1 cellular context compared by ENCODE assay signal in the genomic region with DNA sequence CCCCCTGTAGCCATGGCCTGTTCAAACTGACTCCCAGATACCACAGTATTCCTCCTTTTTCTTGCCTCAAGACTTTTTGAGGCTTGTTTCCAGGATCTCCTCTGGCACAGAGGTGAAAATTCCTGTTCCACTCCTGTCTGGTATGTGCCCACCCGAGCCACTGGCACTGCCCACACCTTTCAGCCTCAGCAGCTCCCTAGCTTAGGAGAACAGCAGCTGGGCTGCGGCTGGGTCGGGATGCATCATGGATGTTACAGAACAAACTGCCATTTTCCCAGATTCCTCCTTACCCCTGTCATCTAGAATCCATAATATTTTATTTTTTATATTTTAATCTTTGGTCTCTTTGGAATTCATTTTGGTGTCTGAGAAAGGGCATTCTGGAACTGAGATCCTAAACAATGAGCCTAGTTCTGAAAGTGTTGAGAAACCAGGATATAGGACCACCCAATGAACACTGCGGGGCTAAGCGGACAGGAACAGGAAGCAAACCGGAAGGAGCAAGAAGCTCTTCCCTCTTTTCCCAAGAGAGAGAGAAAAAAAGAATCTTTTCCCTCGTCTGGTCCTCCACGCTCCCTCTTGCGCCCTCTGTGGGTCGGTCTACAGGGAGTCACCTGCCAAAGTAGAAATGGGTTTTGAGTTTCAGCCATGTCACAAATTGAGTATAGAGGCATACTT.
TF ChIP-seq lines count a peak whose summit lies in the region.

No MANE protein-coding gene starts in this region.

TF ChIP-seq in HepG2, 621 proteins besides CTCF, POLR2A, EP300 and RAD21 (continued from another document and continues in another):
- TF ChIP-seq, protein P1, sequence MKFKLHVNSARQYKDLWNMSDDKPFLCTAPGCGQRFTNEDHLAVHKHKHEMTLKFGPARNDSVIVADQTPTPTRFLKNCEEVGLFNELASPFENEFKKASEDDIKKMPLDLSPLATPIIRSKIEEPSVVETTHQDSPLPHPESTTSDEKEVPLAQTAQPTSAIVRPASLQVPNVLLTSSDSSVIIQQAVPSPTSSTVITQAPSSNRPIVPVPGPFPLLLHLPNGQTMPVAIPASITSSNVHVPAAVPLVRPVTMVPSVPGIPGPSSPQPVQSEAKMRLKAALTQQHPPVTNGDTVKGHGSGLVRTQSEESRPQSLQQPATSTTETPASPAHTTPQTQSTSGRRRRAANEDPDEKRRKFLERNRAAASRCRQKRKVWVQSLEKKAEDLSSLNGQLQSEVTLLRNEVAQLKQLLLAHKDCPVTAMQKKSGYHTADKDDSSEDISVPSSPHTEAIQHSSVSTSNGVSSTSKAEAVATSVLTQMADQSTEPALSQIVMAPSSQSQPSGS (CRISPR knock-in tag; IDR thresholded peaks at IDR 0.05), result peak; percentile 40; the same call in 1 of the 2 replicates
- TF ChIP-seq CEBPB (IDR thresholded peaks at IDR 0.05; ENCODE audit: borderline replicate concordance, low read depth, low read length), result no peak
- TF ChIP-seq, protein P2, sequence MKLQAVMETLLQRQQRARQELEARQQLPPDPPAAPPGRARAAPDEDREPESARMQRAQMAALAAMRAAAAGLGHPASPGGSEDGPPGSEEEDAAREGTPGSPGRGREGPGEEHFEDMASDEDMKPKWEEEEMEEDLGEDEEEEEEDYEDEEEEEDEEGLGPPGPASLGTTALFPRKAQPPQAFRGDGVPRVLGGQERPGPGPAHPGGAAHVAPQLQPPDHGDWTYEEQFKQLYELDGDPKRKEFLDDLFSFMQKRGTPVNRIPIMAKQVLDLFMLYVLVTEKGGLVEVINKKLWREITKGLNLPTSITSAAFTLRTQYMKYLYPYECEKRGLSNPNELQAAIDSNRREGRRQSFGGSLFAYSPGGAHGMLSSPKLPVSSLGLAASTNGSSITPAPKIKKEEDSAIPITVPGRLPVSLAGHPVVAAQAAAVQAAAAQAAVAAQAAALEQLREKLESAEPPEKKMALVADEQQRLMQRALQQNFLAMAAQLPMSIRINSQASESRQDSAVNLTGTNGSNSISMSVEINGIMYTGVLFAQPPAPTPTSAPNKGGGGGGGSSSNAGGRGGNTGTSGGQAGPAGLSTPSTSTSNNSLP (IDR thresholded peaks at IDR 0.05; ENCODE audit: low read depth, low read length), result no peak
- no peak for TF ChIP-seq ZNF670 (CRISPR knock-in tag; IDR thresholded peaks at IDR 0.05; ENCODE audit: borderline replicate concordance)
- TF ChIP-seq TBP (CRISPR knock-in tag; IDR thresholded peaks at IDR 0.05), result no peak
- no peak for TF ChIP-seq GTF2F1 (IDR thresholded peaks at IDR 0.05; ENCODE audit: low read length)
- TF ChIP-seq, protein P3, sequence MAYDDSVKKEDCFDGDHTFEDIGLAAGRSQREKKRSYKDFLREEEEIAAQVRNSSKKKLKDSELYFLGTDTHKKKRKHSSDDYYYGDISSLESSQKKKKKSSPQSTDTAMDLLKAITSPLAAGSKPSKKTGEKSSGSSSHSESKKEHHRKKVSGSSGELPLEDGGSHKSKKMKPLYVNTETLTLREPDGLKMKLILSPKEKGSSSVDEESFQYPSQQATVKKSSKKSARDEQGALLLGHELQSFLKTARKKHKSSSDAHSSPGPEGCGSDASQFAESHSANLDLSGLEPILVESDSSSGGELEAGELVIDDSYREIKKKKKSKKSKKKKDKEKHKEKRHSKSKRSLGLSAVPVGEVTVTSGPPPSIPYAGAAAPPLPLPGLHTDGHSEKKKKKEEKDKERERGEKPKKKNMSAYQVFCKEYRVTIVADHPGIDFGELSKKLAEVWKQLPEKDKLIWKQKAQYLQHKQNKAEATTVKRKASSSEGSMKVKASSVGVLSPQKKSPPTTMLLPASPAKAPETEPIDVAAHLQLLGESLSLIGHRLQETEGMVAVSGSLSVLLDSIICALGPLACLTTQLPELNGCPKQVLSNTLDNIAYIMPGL (CRISPR knock-in tag; IDR thresholded peaks at IDR 0.05; ENCODE audit: borderline replicate concordance in 1 of 2, low read depth in 1 of 2), result peak in 1 of 2 experiments; percentile 60; a peak in 1 of 4 replicates
- TF ChIP-seq ZNF274 (CRISPR knock-in tag; IDR thresholded peaks at IDR 0.05), result no peak
- no peak for TF ChIP-seq ZFP36L1 (CRISPR knock-in tag; IDR thresholded peaks at IDR 0.05)
- TF ChIP-seq BCL6 (CRISPR knock-in tag; IDR thresholded peaks at IDR 0.05), result no peak
- no peak for TF ChIP-seq SMYD3 (CRISPR knock-in tag; IDR thresholded peaks at IDR 0.05)
- peak; percentile 24 for TF ChIP-seq TEAD3 (CRISPR knock-in tag; optimal IDR thresholded peaks at IDR 0.05; ENCODE audit: borderline replicate concordance)
- TF ChIP-seq, protein P4, sequence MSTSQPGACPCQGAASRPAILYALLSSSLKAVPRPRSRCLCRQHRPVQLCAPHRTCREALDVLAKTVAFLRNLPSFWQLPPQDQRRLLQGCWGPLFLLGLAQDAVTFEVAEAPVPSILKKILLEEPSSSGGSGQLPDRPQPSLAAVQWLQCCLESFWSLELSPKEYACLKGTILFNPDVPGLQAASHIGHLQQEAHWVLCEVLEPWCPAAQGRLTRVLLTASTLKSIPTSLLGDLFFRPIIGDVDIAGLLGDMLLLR (CRISPR knock-in tag; IDR thresholded peaks at IDR 0.05), result no peak
- TF ChIP-seq PAF1 (CRISPR knock-in tag; IDR thresholded peaks at IDR 0.05), result no peak
- TF ChIP-seq, protein P5, sequence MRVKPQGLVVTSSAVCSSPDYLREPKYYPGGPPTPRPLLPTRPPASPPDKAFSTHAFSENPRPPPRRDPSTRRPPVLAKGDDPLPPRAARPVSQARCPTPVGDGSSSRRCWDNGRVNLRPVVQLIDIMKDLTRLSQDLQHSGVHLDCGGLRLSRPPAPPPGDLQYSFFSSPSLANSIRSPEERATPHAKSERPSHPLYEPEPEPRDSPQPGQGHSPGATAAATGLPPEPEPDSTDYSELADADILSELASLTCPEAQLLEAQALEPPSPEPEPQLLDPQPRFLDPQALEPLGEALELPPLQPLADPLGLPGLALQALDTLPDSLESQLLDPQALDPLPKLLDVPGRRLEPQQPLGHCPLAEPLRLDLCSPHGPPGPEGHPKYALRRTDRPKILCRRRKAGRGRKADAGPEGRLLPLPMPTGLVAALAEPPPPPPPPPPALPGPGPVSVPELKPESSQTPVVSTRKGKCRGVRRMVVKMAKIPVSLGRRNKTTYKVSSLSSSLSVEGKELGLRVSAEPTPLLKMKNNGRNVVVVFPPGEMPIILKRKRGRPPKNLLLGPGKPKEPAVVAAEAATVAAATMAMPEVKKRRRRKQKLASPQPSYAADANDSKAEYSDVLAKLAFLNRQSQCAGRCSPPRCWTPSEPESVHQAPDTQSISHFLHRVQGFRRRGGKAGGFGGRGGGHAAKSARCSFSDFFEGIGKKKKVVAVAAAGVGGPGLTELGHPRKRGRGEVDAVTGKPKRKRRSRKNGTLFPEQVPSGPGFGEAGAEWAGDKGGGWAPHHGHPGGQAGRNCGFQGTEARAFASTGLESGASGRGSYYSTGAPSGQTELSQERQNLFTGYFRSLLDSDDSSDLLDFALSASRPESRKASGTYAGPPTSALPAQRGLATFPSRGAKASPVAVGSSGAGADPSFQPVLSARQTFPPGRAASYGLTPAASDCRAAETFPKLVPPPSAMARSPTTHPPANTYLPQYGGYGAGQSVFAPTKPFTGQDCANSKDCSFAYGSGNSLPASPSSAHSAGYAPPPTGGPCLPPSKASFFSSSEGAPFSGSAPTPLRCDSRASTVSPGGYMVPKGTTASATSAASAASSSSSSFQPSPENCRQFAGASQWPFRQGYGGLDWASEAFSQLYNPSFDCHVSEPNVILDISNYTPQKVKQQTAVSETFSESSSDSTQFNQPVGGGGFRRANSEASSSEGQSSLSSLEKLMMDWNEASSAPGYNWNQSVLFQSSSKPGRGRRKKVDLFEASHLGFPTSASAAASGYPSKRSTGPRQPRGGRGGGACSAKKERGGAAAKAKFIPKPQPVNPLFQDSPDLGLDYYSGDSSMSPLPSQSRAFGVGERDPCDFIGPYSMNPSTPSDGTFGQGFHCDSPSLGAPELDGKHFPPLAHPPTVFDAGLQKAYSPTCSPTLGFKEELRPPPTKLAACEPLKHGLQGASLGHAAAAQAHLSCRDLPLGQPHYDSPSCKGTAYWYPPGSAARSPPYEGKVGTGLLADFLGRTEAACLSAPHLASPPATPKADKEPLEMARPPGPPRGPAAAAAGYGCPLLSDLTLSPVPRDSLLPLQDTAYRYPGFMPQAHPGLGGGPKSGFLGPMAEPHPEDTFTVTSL (CRISPR knock-in tag; IDR thresholded peaks at IDR 0.05; ENCODE audit: borderline replicate concordance), result no peak
- TF ChIP-seq ZBTB3 (CRISPR knock-in tag; IDR thresholded peaks at IDR 0.05; ENCODE audit: borderline replicate concordance, low read depth), result no peak
- TF ChIP-seq ZNF253 (CRISPR knock-in tag; IDR thresholded peaks at IDR 0.05; ENCODE audit: borderline replicate concordance), result no peak
- TF ChIP-seq, protein P6, sequence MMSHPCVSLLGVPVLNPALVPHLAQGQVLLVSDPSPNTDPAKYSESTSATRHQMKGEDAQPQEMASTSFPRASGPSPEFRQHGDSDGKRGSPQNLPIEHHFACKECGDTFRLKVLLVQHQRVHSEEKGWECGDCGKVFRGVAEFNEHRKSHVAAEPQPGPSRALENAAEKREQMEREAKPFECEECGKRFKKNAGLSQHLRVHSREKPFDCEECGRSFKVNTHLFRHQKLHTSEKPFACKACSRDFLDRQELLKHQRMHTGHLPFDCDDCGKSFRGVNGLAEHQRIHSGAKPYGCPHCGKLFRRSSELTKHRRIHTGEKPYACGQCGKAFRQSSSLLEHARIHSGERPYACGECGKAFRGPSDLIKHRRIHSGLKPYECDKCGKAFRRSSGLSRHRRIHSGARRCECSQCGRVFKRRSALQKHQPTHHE (CRISPR knock-in tag; IDR thresholded peaks at IDR 0.05; ENCODE audit: borderline replicate concordance), result no peak
- no peak for TF ChIP-seq ZNF367 (CRISPR knock-in tag; IDR thresholded peaks at IDR 0.05; ENCODE audit: borderline replicate concordance)
- TF ChIP-seq CHD4 (IDR thresholded peaks at IDR 0.05; ENCODE audit: borderline replicate concordance, low read length), result no peak
- TF ChIP-seq, protein P7, sequence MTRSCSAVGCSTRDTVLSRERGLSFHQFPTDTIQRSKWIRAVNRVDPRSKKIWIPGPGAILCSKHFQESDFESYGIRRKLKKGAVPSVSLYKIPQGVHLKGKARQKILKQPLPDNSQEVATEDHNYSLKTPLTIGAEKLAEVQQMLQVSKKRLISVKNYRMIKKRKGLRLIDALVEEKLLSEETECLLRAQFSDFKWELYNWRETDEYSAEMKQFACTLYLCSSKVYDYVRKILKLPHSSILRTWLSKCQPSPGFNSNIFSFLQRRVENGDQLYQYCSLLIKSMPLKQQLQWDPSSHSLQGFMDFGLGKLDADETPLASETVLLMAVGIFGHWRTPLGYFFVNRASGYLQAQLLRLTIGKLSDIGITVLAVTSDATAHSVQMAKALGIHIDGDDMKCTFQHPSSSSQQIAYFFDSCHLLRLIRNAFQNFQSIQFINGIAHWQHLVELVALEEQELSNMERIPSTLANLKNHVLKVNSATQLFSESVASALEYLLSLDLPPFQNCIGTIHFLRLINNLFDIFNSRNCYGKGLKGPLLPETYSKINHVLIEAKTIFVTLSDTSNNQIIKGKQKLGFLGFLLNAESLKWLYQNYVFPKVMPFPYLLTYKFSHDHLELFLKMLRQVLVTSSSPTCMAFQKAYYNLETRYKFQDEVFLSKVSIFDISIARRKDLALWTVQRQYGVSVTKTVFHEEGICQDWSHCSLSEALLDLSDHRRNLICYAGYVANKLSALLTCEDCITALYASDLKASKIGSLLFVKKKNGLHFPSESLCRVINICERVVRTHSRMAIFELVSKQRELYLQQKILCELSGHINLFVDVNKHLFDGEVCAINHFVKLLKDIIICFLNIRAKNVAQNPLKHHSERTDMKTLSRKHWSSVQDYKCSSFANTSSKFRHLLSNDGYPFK (CRISPR knock-in tag; IDR thresholded peaks at IDR 0.05; ENCODE audit: borderline replicate concordance), result no peak
- TF ChIP-seq ZNF644 (CRISPR knock-in tag; IDR thresholded peaks at IDR 0.05; ENCODE audit: low read depth), result 0 out of 2 replicates have a peak, but pooled peaks have one; percentile 20
- TF ChIP-seq SRSF9 (IDR thresholded peaks at IDR 0.05; ENCODE audit: borderline replicate concordance, insufficient read depth, low read depth, low read length, poor library complexity, severe bottlenecking), result no peak
- no peak for TF ChIP-seq POLR2AphosphoS2 (IDR thresholded peaks at IDR 0.05; ENCODE audit: low read depth, low read length)
- TF ChIP-seq ZBTB20 (CRISPR knock-in tag; IDR thresholded peaks at IDR 0.05; ENCODE audit: borderline replicate concordance, low read depth), result no peak
- TF ChIP-seq AGO1 (IDR thresholded peaks at IDR 0.05; ENCODE audit: low read depth, low read length, poor library complexity, severe bottlenecking), result no peak
- TF ChIP-seq, protein P8, sequence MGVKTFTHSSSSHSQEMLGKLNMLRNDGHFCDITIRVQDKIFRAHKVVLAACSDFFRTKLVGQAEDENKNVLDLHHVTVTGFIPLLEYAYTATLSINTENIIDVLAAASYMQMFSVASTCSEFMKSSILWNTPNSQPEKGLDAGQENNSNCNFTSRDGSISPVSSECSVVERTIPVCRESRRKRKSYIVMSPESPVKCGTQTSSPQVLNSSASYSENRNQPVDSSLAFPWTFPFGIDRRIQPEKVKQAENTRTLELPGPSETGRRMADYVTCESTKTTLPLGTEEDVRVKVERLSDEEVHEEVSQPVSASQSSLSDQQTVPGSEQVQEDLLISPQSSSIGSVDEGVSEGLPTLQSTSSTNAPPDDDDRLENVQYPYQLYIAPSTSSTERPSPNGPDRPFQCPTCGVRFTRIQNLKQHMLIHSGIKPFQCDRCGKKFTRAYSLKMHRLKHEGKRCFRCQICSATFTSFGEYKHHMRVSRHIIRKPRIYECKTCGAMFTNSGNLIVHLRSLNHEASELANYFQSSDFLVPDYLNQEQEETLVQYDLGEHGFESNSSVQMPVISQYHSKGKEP (CRISPR knock-in tag; IDR thresholded peaks at IDR 0.05), result no peak
- TF ChIP-seq ZNF205 (CRISPR knock-in tag; IDR thresholded peaks at IDR 0.05), result 0 out of 2 replicates have a peak, but pooled peaks have one; percentile 39
- TF ChIP-seq ELF3 (CRISPR knock-in tag; IDR thresholded peaks at IDR 0.05), result peak; percentile 17; the same call in 1 of the 2 replicates
- TF ChIP-seq ZNF879 (CRISPR knock-in tag; IDR thresholded peaks at IDR 0.05), result no peak
- no peak for TF ChIP-seq BORCS8-MEF2B (CRISPR knock-in tag; IDR thresholded peaks at IDR 0.05)
- TF ChIP-seq HDAC2 (CRISPR knock-in tag; IDR thresholded peaks at IDR 0.05), result no peak
- TF ChIP-seq SOX6 (IDR thresholded peaks at IDR 0.05), result no peak
- no peak for TF ChIP-seq SOX6 (CRISPR knock-in tag; IDR thresholded peaks at IDR 0.05)
- TF ChIP-seq CHD2 (IDR thresholded peaks at IDR 0.05; ENCODE audit: low read depth, low read length), result no peak
- TF ChIP-seq ZNF883 (CRISPR knock-in tag; IDR thresholded peaks at IDR 0.05; ENCODE audit: not compliant biosample characterization), result no peak
- peak; percentile 44 for TF ChIP-seq ASH2L (IDR thresholded peaks at IDR 0.05; ENCODE audit: insufficient read length, low read depth, low read length)
- TF ChIP-seq MED1 (CRISPR knock-in tag; IDR thresholded peaks at IDR 0.05), result no peak
- TF ChIP-seq NFATC3 (CRISPR knock-in tag; IDR thresholded peaks at IDR 0.05), result no peak
- TF ChIP-seq KDM2A (CRISPR knock-in tag; IDR thresholded peaks at IDR 0.05; ENCODE audit: borderline replicate concordance, low read depth), result peak; percentile 33; the same call in 1 of the 2 replicates
- no peak for TF ChIP-seq ZEB1 (IDR thresholded peaks at IDR 0.05; ENCODE audit: insufficient replicate concordance, low read depth)
- TF ChIP-seq ZNF101 (CRISPR knock-in tag; IDR thresholded peaks at IDR 0.05; ENCODE audit: borderline replicate concordance, low read depth), result 0 out of 2 replicates have a peak, but pooled peaks have one; percentile 10
- no peak for TF ChIP-seq ZNF44 (CRISPR knock-in tag; IDR thresholded peaks at IDR 0.05)
- no peak for TF ChIP-seq NFKBIZ (CRISPR knock-in tag; IDR thresholded peaks at IDR 0.05)
- no peak for TF ChIP-seq ZNF354B (CRISPR knock-in tag; IDR thresholded peaks at IDR 0.05)
- TF ChIP-seq U2AF1 (optimal IDR thresholded peaks at IDR 0.05; ENCODE audit: low read depth, low read length), result no peak
- no peak for TF ChIP-seq KDM5B (CRISPR knock-in tag; IDR thresholded peaks at IDR 0.05; ENCODE audit: borderline replicate concordance)
- TF ChIP-seq GABPB1 (CRISPR knock-in tag; IDR thresholded peaks at IDR 0.05), result peak; percentile 89
